1 cellular context compared by ENCODE assay signal in genomic region chr6:17987576-17988421, GRCh38.
TF ChIP-seq lines count a peak whose summit lies in the region.

TSS of gene KIF13A (minus strand) at chr6:17987635. CDS start at chr6:17987463, 172 bp downstream.

TF ChIP-seq in HepG2, 621 proteins besides CTCF, POLR2A, EP300 and RAD21 (continued from another document and continues in another):
- TF ChIP-seq ZNF710 (CRISPR knock-in tag; IDR thresholded peaks at IDR 0.05; ENCODE audit: borderline replicate concordance) (no peak; the same call in 1 of the 2 replicates), DNMT3B (CRISPR knock-in tag; conservative IDR thresholded peaks at IDR 0.05) (no peak), MAFK (conservative IDR thresholded peaks at IDR 0.05 in 1 of 2, IDR thresholded peaks at IDR 0.05 in 1 of 2; ENCODE audit: low read length in 2 of 2) (no peak), SIX1 (CRISPR knock-in tag; IDR thresholded peaks at IDR 0.05; ENCODE audit: borderline replicate concordance) (no peak), ARNTL (CRISPR knock-in tag; IDR thresholded peaks at IDR 0.05) (no peak), ZSCAN5A (CRISPR knock-in tag; IDR thresholded peaks at IDR 0.05; ENCODE audit: borderline replicate concordance) (no peak), TFDP1 (CRISPR knock-in tag; IDR thresholded peaks at IDR 0.05; ENCODE audit: borderline replicate concordance) (no peak), HDAC2 (CRISPR knock-in tag; IDR thresholded peaks at IDR 0.05) (no peak), JUNB (CRISPR knock-in tag; IDR thresholded peaks at IDR 0.05; ENCODE audit: borderline replicate concordance) (no peak), TRIM24 (CRISPR knock-in tag; IDR thresholded peaks at IDR 0.05) (no peak), GLMP (CRISPR knock-in tag; IDR thresholded peaks at IDR 0.05; ENCODE audit: borderline replicate concordance) (no peak), ZNF572 (CRISPR knock-in tag; IDR thresholded peaks at IDR 0.05) (no peak), ZIK1 (CRISPR knock-in tag; IDR thresholded peaks at IDR 0.05; ENCODE audit: borderline replicate concordance, low read depth) (peak; percentile 37; the same call in 1 of the 2 replicates), ZNF275 (CRISPR knock-in tag; IDR thresholded peaks at IDR 0.05; ENCODE audit: borderline replicate concordance) (no peak), NFIB (CRISPR knock-in tag; IDR thresholded peaks at IDR 0.05; ENCODE audit: borderline replicate concordance) (no peak), LRRFIP1 (CRISPR knock-in tag; conservative IDR thresholded peaks at IDR 0.05) (no peak), NFE2L1 (CRISPR knock-in tag; IDR thresholded peaks at IDR 0.05; ENCODE audit: borderline replicate concordance) (no peak), STAT5B (CRISPR knock-in tag; IDR thresholded peaks at IDR 0.05) (no peak), ZNF253 (CRISPR knock-in tag; IDR thresholded peaks at IDR 0.05; ENCODE audit: borderline replicate concordance) (peak; percentile 62; the same call in 1 of the 2 replicates), ZNF672 (CRISPR knock-in tag; IDR thresholded peaks at IDR 0.05) (no peak), RNF2 (conservative IDR thresholded peaks at IDR 0.05; ENCODE audit: low read depth) (peak; percentile 41; the same call in 1 of the 2 replicates), ZNF770 (CRISPR knock-in tag; IDR thresholded peaks at IDR 0.05) (peak; percentile 36; the same call in 1 of the 2 replicates), HMGXB4 (CRISPR knock-in tag; IDR thresholded peaks at IDR 0.05; ENCODE audit: borderline replicate concordance in 1 of 2, low read depth in 1 of 2) (peak; percentile 79 to 93), ZNF24 (IDR thresholded peaks at IDR 0.05) (no peak), ZBTB1 (CRISPR knock-in tag; IDR thresholded peaks at IDR 0.05; ENCODE audit: borderline replicate concordance) (no peak), ZNF567 (CRISPR knock-in tag; IDR thresholded peaks at IDR 0.05; ENCODE audit: borderline replicate concordance) (0 out of 2 replicates have a peak, but pooled peaks have one; percentile 66), ZNF280D (CRISPR knock-in tag; IDR thresholded peaks at IDR 0.05) (no peak), ZNF530 (CRISPR knock-in tag; IDR thresholded peaks at IDR 0.05; ENCODE audit: low read depth) (no peak), FOXJ3 (CRISPR knock-in tag; IDR thresholded peaks at IDR 0.05; ENCODE audit: borderline replicate concordance) (no peak), BRF2 (CRISPR knock-in tag; IDR thresholded peaks at IDR 0.05) (no peak), ZNF441 (CRISPR knock-in tag; IDR thresholded peaks at IDR 0.05; ENCODE audit: borderline replicate concordance) (no peak; the same call in 1 of the 2 replicates), ZBTB8A (CRISPR knock-in tag; IDR thresholded peaks at IDR 0.05; ENCODE audit: borderline replicate concordance, low read depth) (no peak), ZNF343 (CRISPR knock-in tag; IDR thresholded peaks at IDR 0.05) (no peak), ZNF576 (CRISPR knock-in tag; IDR thresholded peaks at IDR 0.05) (peak; percentile 34; the same call in 1 of the 2 replicates), IRF9 (CRISPR knock-in tag; IDR thresholded peaks at IDR 0.05; ENCODE audit: borderline replicate concordance) (no peak; the same call in 1 of the 2 replicates), ZNF496 (CRISPR knock-in tag; IDR thresholded peaks at IDR 0.05; ENCODE audit: insufficient replicate concordance) (no peak), JDP2 (CRISPR knock-in tag; IDR thresholded peaks at IDR 0.05; ENCODE audit: borderline replicate concordance) (no peak)
